Comparison of ENCODE assay signal across 19 cellular contexts in the genomic region with DNA sequence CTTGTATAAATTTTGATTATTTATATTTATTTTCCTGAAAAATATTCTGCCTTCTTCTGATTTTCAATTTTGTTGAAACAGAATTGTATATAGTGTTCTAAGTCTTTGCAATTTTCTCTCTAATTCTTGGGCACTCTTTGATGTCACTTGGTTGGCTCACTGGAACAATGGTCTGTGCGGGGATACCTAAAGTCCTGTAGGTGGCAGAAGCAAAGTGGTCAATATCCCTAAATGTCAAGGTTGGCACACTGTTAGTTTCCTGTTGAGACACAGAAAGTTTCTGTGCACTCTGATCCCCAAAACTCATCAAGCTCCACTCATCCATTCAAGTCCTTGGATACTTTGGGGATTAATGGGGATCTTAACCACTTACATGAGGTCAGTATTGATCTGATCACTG.
"Had no signal": no experiment of that assay in that cellular context is flagged by ENCODE, and none has a peak within 500 bp of the region (broad histone marks: within the 10 kb centered on the region; RNA-seq: fewer than 3 reads in every experiment).

No MANE protein-coding gene starts in this region.

- H3K4me1 ChIP-seq: right atrium auricular region, tibial artery, uterus had no signal

- H3K27me3 ChIP-seq: right atrium auricular region, tibial artery, uterus had no signal

- H3K36me3 ChIP-seq: right atrium auricular region, tibial artery, uterus had no signal

- ATAC-seq: activated CD8-positive, alpha-beta memory T cell treated with anti-CD3 and anti-CD28 coated beads, Interleukin-2, amount 10 ng/mL, durations not matched to agents 7 days and 5 days; left cardiac atrium; naive thymus-derived CD4-positive, alpha-beta T cell; stimulated activated effector memory CD8-positive, alpha-beta T cell treated with anti-CD3 and anti-CD28 coated beads, Interleukin-12 subunit alpha, Interleukin-12 subunit beta, amount 100 ng/mL, for 72 hours had no signal

- H3K9me3 ChIP-seq: right atrium auricular region, tibial artery, uterus had no signal

- H3K27ac ChIP-seq: right atrium auricular region, tibial artery, uterus had no signal

- FAIRE-seq: TTC549 had no signal

- H3K4me3 ChIP-seq: lung, right atrium auricular region, tibial artery, uterus had no signal

- DNase-seq: activated CD4-positive, alpha-beta T cell treated with anti-CD3 and anti-CD28 coated beads, Interleukin-2, amount 50 U/mL, for 4 hours; activated CD4-positive, CD25-positive, alpha-beta regulatory T cell; activated CD8-positive, alpha-beta memory T cell treated with anti-CD3 and anti-CD28 coated beads, Interleukin-2, amount 10 ng/mL, durations not matched to agents 7 days and 5 days; activated effector memory CD4-positive, alpha-beta T cell treated with anti-CD3 and anti-CD28 coated beads, Interleukin-2, amount 50 U/mL, for 16 hours; activated T-cell treated with anti-CD3 and anti-CD28 coated beads, Interleukin-2, amount 50 U/mL, for 24 hours; amygdala; effector memory CD4-positive, alpha-beta T cell; hypothalamus; immature natural killer cell; left cardiac atrium; naive thymus-derived CD4-positive, alpha-beta T cell; nucleus accumbens; small intestine; tibial artery; uterus had no signal
